In genomic region chr6:28711788-28712311, GRCh38 we compare ENCODE assay signal across 8 cellular contexts.
DNase-seq lines count a peak whose midpoint lies in the region; ATAC-seq, FAIRE-seq and TF ChIP-seq lines count a peak whose summit lies in the region.
"Not testable (repeated sequence)": the region's sequence is repeated elsewhere in the genome, so short reads cannot be mapped to it uniquely, and the experiment has no call there.

No MANE protein-coding gene starts in this region.

- peaks cover 15% of the 10 kb centered on the region for H3K36me3 Mint-ChIP-seq in CD4-positive, alpha-beta T cell (ENCODE audit: low read depth)
- not testable (repeated sequence) for H3K36me3 Mint-ChIP-seq in activated CD8-positive, alpha-beta memory T cell treated with anti-CD3 and anti-CD28 coated beads, Interleukin-2, amount 10 ng/mL, durations not matched to agents 7 days and 5 days

- H3K4me2 ChIP-seq in K562 (ENCODE audit: insufficient read depth, low read length): peak overlapping the region; percentile 94; the same call in 1 of the 2 replicates

- H3K9me3 Mint-ChIP-seq in CD4-positive, alpha-beta T cell: peaks cover 18% of the 10 kb centered on the region
- not testable (repeated sequence) for H3K9me3 Mint-ChIP-seq in activated CD8-positive, alpha-beta memory T cell treated with anti-CD3 and anti-CD28 coated beads, Interleukin-2, amount 10 ng/mL, durations not matched to agents 7 days and 5 days (ENCODE audit: low read depth)
- H3K9me3 Mint-ChIP-seq in stimulated activated naive CD8-positive, alpha-beta T cell treated with anti-CD3 and anti-CD28 coated beads, Interleukin-15, amount 100 ng/mL, for 72 hours: peaks cover 23 to 26% of the 10 kb centered on the region in 2 donors

- peaks cover 36% of the 10 kb centered on the region for H3K27me3 ChIP-seq in CD4-positive, alpha-beta T cell (ENCODE audit: control insufficient read depth, insufficient read depth, low read length)
- H3K27me3 ChIP-seq in RWPE2 (ENCODE audit: insufficient read depth, poor library complexity, severe bottlenecking); K562 (ENCODE audit: control insufficient read depth in 2 of 2, insufficient read depth in 2 of 2, low read length in 2 of 2): not testable (repeated sequence)
- H3K27me3 ChIP-seq in esophagus muscularis mucosa: peaks cover 0 to 51% (median 14%) of the 10 kb centered on the region in 4 donors

- H3K9me1 ChIP-seq in K562 (ENCODE audit: control insufficient read depth, insufficient read depth, low read length): not testable (repeated sequence)

- H3K27ac ChIP-seq in CD4-positive, alpha-beta T cell (ENCODE audit: low read depth, low read length); RWPE2 (ENCODE audit: poor library complexity, severe bottlenecking); K562 (ENCODE audit: extremely low read depth, low read depth, low read length); esophagus muscularis mucosa (replicated peaks in 1 of 4): not testable (repeated sequence)

- H3K79me2 ChIP-seq in K562 (ENCODE audit: control insufficient read depth, insufficient read depth, low read length): peaks cover 27% of the 10 kb centered on the region

- peaks cover 84% of the 10 kb centered on the region for H3K27me3 Mint-ChIP-seq in CD4-positive, alpha-beta T cell
- H3K27me3 Mint-ChIP-seq in activated CD8-positive, alpha-beta memory T cell treated with anti-CD3 and anti-CD28 coated beads, Interleukin-2, amount 10 ng/mL, durations not matched to agents 7 days and 5 days: peaks cover 37% of the 10 kb centered on the region
- peaks cover 89% of the 10 kb centered on the region for H3K27me3 Mint-ChIP-seq in stimulated activated naive CD8-positive, alpha-beta T cell treated with anti-CD3 and anti-CD28 coated beads, Interleukin-15, amount 100 ng/mL, for 72 hours

- H3K4me3 ChIP-seq in RWPE2 (ENCODE audit: severe bottlenecking); K562; esophagus muscularis mucosa: not testable (repeated sequence)

- not testable (repeated sequence) for TF ChIP-seq EP300 in K562 (IDR thresholded peaks at IDR 0.05; ENCODE audit: low read length); esophagus muscularis mucosa (IDR thresholded peaks at IDR 0.05)

- H3K4me1 Mint-ChIP-seq in CD4-positive, alpha-beta T cell (ENCODE audit: low read depth); activated CD8-positive, alpha-beta memory T cell treated with anti-CD3 and anti-CD28 coated beads, Interleukin-2, amount 10 ng/mL, durations not matched to agents 7 days and 5 days: not testable (repeated sequence)
- peaks cover 13% of the 10 kb centered on the region for H3K4me1 Mint-ChIP-seq in stimulated activated naive CD8-positive, alpha-beta T cell treated with anti-CD3 and anti-CD28 coated beads, Interleukin-15, amount 100 ng/mL, for 72 hours

- in situ Hi-C loops in KBM-7 (cut with MboI; ENCODE audit: low pct_unique_long_range_greater_than_20kb, low sequenced_read_pairs); K562 (cut with MboI): not testable (repeated sequence)

- H3K9me3 ChIP-seq in CD4-positive, alpha-beta T cell (ENCODE audit: control insufficient read depth, low read length): peaks cover 34% of the 10 kb centered on the region
- H3K9me3 ChIP-seq in RWPE2 (ENCODE audit: severe bottlenecking): not testable (repeated sequence)
- peaks cover 16% of the 10 kb centered on the region for H3K9me3 ChIP-seq in K562 (replicated peaks; ENCODE audit: control insufficient read depth, insufficient read depth, low read depth, low read length)
- peaks cover 0 to 30% (median 14%) of the 10 kb centered on the region in 4 donors for H3K9me3 ChIP-seq in esophagus muscularis mucosa

- CTCF ChIA-PET in CD4-positive, alpha-beta T cell (lab: Charles Lee); K562 (lab: Yijun Ruan, JAX; ENCODE audit: low intra/inter-chr PET ratio): not testable (repeated sequence)
- CTCF ChIA-PET in activated CD8-positive, alpha-beta memory T cell treated with anti-CD3 and anti-CD28 coated beads, Interleukin-2, amount 10 ng/mL, durations not matched to agents 7 days and 5 days (lab: Charles Lee): interaction anchor here (0.7 to 1.5 kb wide), 2 partner anchors 12 to 829 kb away, joined by 3 read pairs; no protein-coding TSS in a partner anchor

- BruUV-seq in K562 (replicated peaks; lab: Mats Ljungman, UMichigan): not testable (repeated sequence)

- 43% methylated on average over 5 of the region's 5 CpGs for WGBS in K562 (ENCODE audit: insufficient coverage, low coverage, missing lambda C conversion rate)
- WGBS in esophagus muscularis mucosa: 80% methylated on average over 5 of the region's 5 CpGs

- not testable (repeated sequence) for H3K27ac Mint-ChIP-seq in CD4-positive, alpha-beta T cell; activated CD8-positive, alpha-beta memory T cell treated with anti-CD3 and anti-CD28 coated beads, Interleukin-2, amount 10 ng/mL, durations not matched to agents 7 days and 5 days; stimulated activated naive CD8-positive, alpha-beta T cell treated with anti-CD3 and anti-CD28 coated beads, Interleukin-15, amount 100 ng/mL, for 72 hours

- POLR2A ChIA-PET in CD4-positive, alpha-beta T cell (lab: Charles Lee): interaction anchor here (0.6 kb wide), 1 partner anchor 19 kb away, joined by 3 read pairs; no protein-coding TSS in a partner anchor
- POLR2A ChIA-PET in K562 (lab: Yijun Ruan, JAX): interaction anchor here (0.6 to 3.5 kb wide), 9 partner anchors 8 to 1553 kb away, joined by 3 to 18 read pairs (median 5); partner anchors contain the start of gene ZKSCAN8

- peak; percentile 45 for ATAC-seq in CD4-positive, alpha-beta T cell (ENCODE audit: poor library complexity)
- peak; percentile 90 for ATAC-seq in RWPE2 (ENCODE audit: low read depth)
- ATAC-seq in activated CD8-positive, alpha-beta memory T cell treated with anti-CD3 and anti-CD28 coated beads, Interleukin-2, amount 10 ng/mL, durations not matched to agents 7 days and 5 days: peak; percentile 55
- peak; percentile 2; the same call in 1 of the 3 replicates for ATAC-seq in K562
- ATAC-seq in stimulated activated naive CD8-positive, alpha-beta T cell treated with anti-CD3 and anti-CD28 coated beads, Interleukin-15, amount 100 ng/mL, for 72 hours: peak; percentile 69

- FAIRE-seq in K562 (lab: Jason Lieb, UNC): not testable (repeated sequence)

- H4K20me1 ChIP-seq in K562 (replicated peaks; ENCODE audit: control insufficient read depth, insufficient read depth, low read length): not testable (repeated sequence)

- not testable (repeated sequence) for TF ChIP-seq CTCF in CD4-positive, alpha-beta T cell (IDR thresholded peaks at IDR 0.05); RWPE2 (IDR thresholded peaks at IDR 0.05; ENCODE audit: poor library complexity, severe bottlenecking); K562 (IDR thresholded peaks at IDR 0.05 in 2 of 3, conservative IDR thresholded peaks at IDR 0.05 in 1 of 3; ENCODE audit: insufficient read depth in 2 of 3, low read depth in 1 of 3, low read length in 3 of 3); esophagus muscularis mucosa (IDR thresholded peaks at IDR 0.05)

- intact Hi-C loops in CD4-positive, alpha-beta T cell (cut with DNase I, micrococcal nuclease): loop anchor here in 1 of 2 experiments (10.0 kb wide), 1 partner anchor 123 kb away; no protein-coding TSS in a partner anchor
- intact Hi-C loops in K562 (cut with micrococcal nuclease): loop anchor here (2.0 kb wide), 1 partner anchor 25 kb away; no protein-coding TSS in a partner anchor
- intact Hi-C loops in esophagus muscularis mucosa (cut with DNase I): not testable (repeated sequence)

- not testable (repeated sequence) for H3K4me3 Mint-ChIP-seq in CD4-positive, alpha-beta T cell; activated CD8-positive, alpha-beta memory T cell treated with anti-CD3 and anti-CD28 coated beads, Interleukin-2, amount 10 ng/mL, durations not matched to agents 7 days and 5 days; stimulated activated naive CD8-positive, alpha-beta T cell treated with anti-CD3 and anti-CD28 coated beads, Interleukin-15, amount 100 ng/mL, for 72 hours

- not testable (repeated sequence) for H3K9ac ChIP-seq in K562 (ENCODE audit: insufficient read depth in 1 of 2, low read depth in 2 of 2, low read length in 2 of 2)

- not testable (repeated sequence) for H3K4me1 ChIP-seq in RWPE2 (ENCODE audit: insufficient read depth, poor library complexity, severe bottlenecking); esophagus muscularis mucosa
- H3K4me1 ChIP-seq in K562 (replicated peaks in 1 of 2; ENCODE audit: control insufficient read depth in 2 of 2, insufficient read depth in 2 of 2, low read length in 2 of 2): peaks cover 0 to 19% of the 10 kb centered on the region in 2 experiments; a peak in 3 of 5 replicates

- not testable (repeated sequence) for TF ChIP-seq RAD21 in K562 (CRISPR knock-in tag; conservative IDR thresholded peaks at IDR 0.05 in 1 of 2, IDR thresholded peaks at IDR 0.05 in 1 of 2)

- DNase-seq in CD4-positive, alpha-beta T cell; RWPE2 (ENCODE audit: low spot score); activated CD8-positive, alpha-beta memory T cell treated with anti-CD3 and anti-CD28 coated beads, Interleukin-2, amount 10 ng/mL, durations not matched to agents 7 days and 5 days; K562 (ENCODE audit: extremely low read depth in 1 of 4, low spot score in 3 of 4); stimulated activated naive CD8-positive, alpha-beta T cell treated with anti-CD3 and anti-CD28 coated beads, Interleukin-15, amount 100 ng/mL, for 72 hours: not testable (repeated sequence)
- peak; percentile 48 for DNase-seq in KBM-7
- peak; percentile 59 for DNase-seq in NCI-H748 treated with DMSO at 0.1 percent for 48 hours (lab: John Stamatoyannopoulos, UW)
- peak; percentile 10 for DNase-seq in esophagus muscularis mucosa (ENCODE audit: extremely low spot score)

- H2AFZ ChIP-seq in K562 (ENCODE audit: low read depth, low read length): peak overlapping the region; percentile 44

- not testable (repeated sequence) for H3K36me3 ChIP-seq in RWPE2 (ENCODE audit: low read depth); K562 (ENCODE audit: control insufficient read depth, insufficient read depth, low read length); esophagus muscularis mucosa

- TF ChIP-seq POLR2A in K562 (conservative IDR thresholded peaks at IDR 0.05); esophagus muscularis mucosa (IDR thresholded peaks at IDR 0.05; ENCODE audit: low read depth): not testable (repeated sequence)

TF ChIP-seq in K562, 482 proteins besides CTCF, POLR2A, EP300 and RAD21 (continues in another document):
- not testable (repeated sequence) for TF ChIP-seq JUND (IDR thresholded peaks at IDR 0.05; ENCODE audit: borderline replicate concordance, low read depth, low read length)
- TF ChIP-seq JUND (tag; IDR thresholded peaks at IDR 0.05; ENCODE audit: borderline replicate concordance, low read depth, low read length): peak; percentile 55; the same call in 1 of the 3 replicates

Comparison
In these comparisons a context has a peak if more than half of its experiments do, and no peak if none do; other contexts are left out.
1. ATAC-seq: peak in every context shown above with its lines; median percentile 90 in RWPE2; 69 in stimulated activated naive CD8-positive, alpha-beta T cell treated with anti-CD3 and anti-CD28 coated beads, Interleukin-15, amount 100 ng/mL, for 72 hours; 55 in activated CD8-positive, alpha-beta memory T cell treated with anti-CD3 and anti-CD28 coated beads, Interleukin-2, amount 10 ng/mL, durations not matched to agents 7 days and 5 days; 45 in CD4-positive, alpha-beta T cell; 2 in K562.